20 cellular contexts compared by ENCODE assay signal in genomic region chr17:68127914-68128313, GRCh38.
DNase-seq lines count a peak whose midpoint lies in the region; TF ChIP-seq lines count a peak whose summit lies in the region.
"Had no signal": no experiment of that assay in that cellular context is flagged by ENCODE, and none has a peak within 500 bp of the region (broad histone marks: within the 10 kb centered on the region; RNA-seq: fewer than 3 reads in every experiment).

No MANE protein-coding gene starts in this region.

- H2AFZ ChIP-seq in neural cell (ENCODE audit: low read depth, low read length): no peak overlapping the region
- H2AFZ ChIP-seq: GM23248 had no signal

- peak overlapping the region; percentile 12 for H3K27ac Mint-ChIP-seq in activated CD4-positive, alpha-beta memory T cell treated with anti-CD3 and anti-CD28 coated beads, Interleukin-2, amount 10 ng/mL, durations not matched to agents 7 days and 5 days
- H3K27ac Mint-ChIP-seq in activated CD4-positive, alpha-beta memory T cell treated with anti-CD3 and anti-CD28 coated beads for 36 hours: no peak overlapping the region
- H3K27ac Mint-ChIP-seq: CD8-positive, alpha-beta T cell had no signal

- no peak for TF ChIP-seq RAD21 in neural cell (conservative IDR thresholded peaks at IDR 0.05)

- DNase-seq in activated CD4-positive, alpha-beta memory T cell treated with anti-CD3 and anti-CD28 coated beads, Interleukin-2, amount 10 ng/mL, durations not matched to agents 7 days and 5 days: no peak
- DNase-seq in activated CD4-positive, alpha-beta memory T cell treated with anti-CD3 and anti-CD28 coated beads for 36 hours: no peak
- DNase-seq in Jurkat, Clone E6-1 (ENCODE audit: low read depth, low spot score): peak; percentile 88
- DNase-seq in SK-N-DZ (ENCODE audit: low spot score) (peak; percentile 36), SHP77 (lab: John Stamatoyannopoulos, UW) (no peak), AG08396 (ENCODE audit: low spot score) (no peak), activated gamma-delta T cell treated with Interleukin-2 at 50 U/mL for 16 hours (no peak)
- DNase-seq: ACHN; Calu3; CD8-positive, alpha-beta T cell; DMS79; GDM1; GM23248; IMR-90; KG1 had no signal

- no peaks in the 10 kb centered on the region for H4K20me1 ChIP-seq in neural cell (ENCODE audit: insufficient read depth)
- H4K20me1 ChIP-seq: BLaER1 had no signal

- H3K27ac ChIP-seq in neural cell (ENCODE audit: low read length): peak overlapping the region; percentile 32
- H3K27ac ChIP-seq: BLaER1, GM23248, HL-60 had no signal

- no peaks in the 10 kb centered on the region for H3K27me3 Mint-ChIP-seq in activated CD4-positive, alpha-beta memory T cell treated with anti-CD3 and anti-CD28 coated beads, Interleukin-2, amount 10 ng/mL, durations not matched to agents 7 days and 5 days
- no peaks in the 10 kb centered on the region for H3K27me3 Mint-ChIP-seq in activated CD4-positive, alpha-beta memory T cell treated with anti-CD3 and anti-CD28 coated beads for 36 hours

- no peaks in the 10 kb centered on the region for H3K9me3 ChIP-seq in neural cell (ENCODE audit: low read length)
- H3K9me3 ChIP-seq: HAP-1 had no signal

- no peak overlapping the region for H3K4me3 ChIP-seq in Jurkat, Clone E6-1 (ENCODE audit: low read length)
- H3K4me3 ChIP-seq in neural cell (ENCODE audit: low read length): peak overlapping the region; percentile 46
- H3K4me3 ChIP-seq: BLaER1, GM23248, HAP-1 had no signal

- no peaks in the 10 kb centered on the region for H3F3A ChIP-seq in neural cell (ENCODE audit: insufficient read depth, low read length, poor library complexity, severe bottlenecking)

- no peaks in the 10 kb centered on the region for H3K36me3 ChIP-seq in neural cell (ENCODE audit: insufficient read depth, low read length)
- H3K36me3 ChIP-seq: BLaER1, HAP-1 had no signal

- no peak overlapping the region for H3K9ac ChIP-seq in neural cell (ENCODE audit: low read length)
- H3K9ac ChIP-seq: BLaER1, GM23248 had no signal

- no peaks in the 10 kb centered on the region for H3K27me3 ChIP-seq in neural cell (ENCODE audit: insufficient read depth, low read depth, low read length)
- H3K27me3 ChIP-seq: BLaER1 had no signal

- H3K9me2 ChIP-seq in neural cell (ENCODE audit: insufficient read depth, low read length): no peaks in the 10 kb centered on the region

- CTCF ChIA-PET in activated CD4-positive, alpha-beta memory T cell treated with anti-CD3 and anti-CD28 coated beads, Interleukin-2, amount 10 ng/mL, durations not matched to agents 7 days and 5 days (lab: Charles Lee): no interaction called here
- CTCF ChIA-PET in activated CD4-positive, alpha-beta memory T cell treated with anti-CD3 and anti-CD28 coated beads for 36 hours (lab: Charles Lee): no interaction called here

- intact Hi-C loops in activated CD4-positive, alpha-beta memory T cell treated with anti-CD3 and anti-CD28 coated beads for 36 hours (cut with micrococcal nuclease): no loop called here

- peaks cover 3% of the 10 kb centered on the region for H3K9me3 Mint-ChIP-seq in activated CD4-positive, alpha-beta memory T cell treated with anti-CD3 and anti-CD28 coated beads, Interleukin-2, amount 10 ng/mL, durations not matched to agents 7 days and 5 days
- H3K9me3 Mint-ChIP-seq in activated CD4-positive, alpha-beta memory T cell treated with anti-CD3 and anti-CD28 coated beads for 36 hours: no peaks in the 10 kb centered on the region
- H3K9me3 Mint-ChIP-seq: CD14-positive monocyte; CD8-positive, alpha-beta T cell had no signal

- POLR2A ChIA-PET in activated CD4-positive, alpha-beta memory T cell treated with anti-CD3 and anti-CD28 coated beads, Interleukin-2, amount 10 ng/mL, durations not matched to agents 7 days and 5 days (lab: Charles Lee): no interaction called here
- POLR2A ChIA-PET in activated CD4-positive, alpha-beta memory T cell treated with anti-CD3 and anti-CD28 coated beads for 36 hours (lab: Charles Lee): no interaction called here

- peak; percentile 94 for TF ChIP-seq EP300 in neural cell (conservative IDR thresholded peaks at IDR 0.05; ENCODE audit: poor library complexity, severe bottlenecking)

- H3K4me2 ChIP-seq in neural cell (ENCODE audit: low read length): peak overlapping the region; percentile 64
- H3K4me2 ChIP-seq: BLaER1 had no signal

- peaks cover 9% of the 10 kb centered on the region for H3K4me1 Mint-ChIP-seq in activated CD4-positive, alpha-beta memory T cell treated with anti-CD3 and anti-CD28 coated beads, Interleukin-2, amount 10 ng/mL, durations not matched to agents 7 days and 5 days
- peaks cover 4% of the 10 kb centered on the region for H3K4me1 Mint-ChIP-seq in activated CD4-positive, alpha-beta memory T cell treated with anti-CD3 and anti-CD28 coated beads for 36 hours (ENCODE audit: low read depth)

- no peak overlapping the region for H3K4me3 Mint-ChIP-seq in activated CD4-positive, alpha-beta memory T cell treated with anti-CD3 and anti-CD28 coated beads, Interleukin-2, amount 10 ng/mL, durations not matched to agents 7 days and 5 days
- H3K4me3 Mint-ChIP-seq in activated CD4-positive, alpha-beta memory T cell treated with anti-CD3 and anti-CD28 coated beads for 36 hours: no peak overlapping the region
- H3K4me3 Mint-ChIP-seq: CD14-positive monocyte; CD8-positive, alpha-beta T cell had no signal

- peaks cover 8% of the 10 kb centered on the region for H3K36me3 Mint-ChIP-seq in activated CD4-positive, alpha-beta memory T cell treated with anti-CD3 and anti-CD28 coated beads, Interleukin-2, amount 10 ng/mL, durations not matched to agents 7 days and 5 days (ENCODE audit: low read depth)
- peaks cover 3% of the 10 kb centered on the region for H3K36me3 Mint-ChIP-seq in activated CD4-positive, alpha-beta memory T cell treated with anti-CD3 and anti-CD28 coated beads for 36 hours

- no peak for TF ChIP-seq CTCF in neural cell (IDR thresholded peaks at IDR 0.05; ENCODE audit: poor library complexity, severe bottlenecking)

- no peaks in the 10 kb centered on the region for H3K79me2 ChIP-seq in neural cell (replicated peaks; ENCODE audit: insufficient read depth, low read length)

TF ChIP-seq in neural cell, 6 proteins besides CTCF, POLR2A, EP300 and RAD21:
- TF ChIP-seq SMC3 (conservative IDR thresholded peaks at IDR 0.05; ENCODE audit: poor library complexity): no peak
- no peak for TF ChIP-seq MXI1 (conservative IDR thresholded peaks at IDR 0.05; ENCODE audit: poor library complexity, severe bottlenecking)
- TF ChIP-seq POLR2AphosphoS5 (IDR thresholded peaks at IDR 0.05): peak; percentile 80
- no peak for TF ChIP-seq EZH2 (IDR thresholded peaks at IDR 0.05; ENCODE audit: borderline replicate concordance, insufficient read depth, low read length, poor library complexity, severe bottlenecking)
- TF ChIP-seq TAF1 (IDR thresholded peaks at IDR 0.05; ENCODE audit: low read depth): no peak
- TF ChIP-seq REST (IDR thresholded peaks at IDR 0.05; ENCODE audit: borderline replicate concordance): no peak

Comparison
In these comparisons a context has a peak if more than half of its experiments do, and no peak if none do; other contexts are left out.
1. DNase-seq: peak in Jurkat, Clone E6-1 (single experiment) and SK-N-DZ (single experiment); none in activated CD4-positive, alpha-beta memory T cell treated with anti-CD3 and anti-CD28 coated beads, Interleukin-2, amount 10 ng/mL, durations not matched to agents 7 days and 5 days (single experiment), activated CD4-positive, alpha-beta memory T cell treated with anti-CD3 and anti-CD28 coated beads for 36 hours (single experiment), SHP77 (0 of 2), AG08396 (single experiment) and activated gamma-delta T cell treated with Interleukin-2 at 50 U/mL for 16 hours (single experiment).